In the genomic region with DNA sequence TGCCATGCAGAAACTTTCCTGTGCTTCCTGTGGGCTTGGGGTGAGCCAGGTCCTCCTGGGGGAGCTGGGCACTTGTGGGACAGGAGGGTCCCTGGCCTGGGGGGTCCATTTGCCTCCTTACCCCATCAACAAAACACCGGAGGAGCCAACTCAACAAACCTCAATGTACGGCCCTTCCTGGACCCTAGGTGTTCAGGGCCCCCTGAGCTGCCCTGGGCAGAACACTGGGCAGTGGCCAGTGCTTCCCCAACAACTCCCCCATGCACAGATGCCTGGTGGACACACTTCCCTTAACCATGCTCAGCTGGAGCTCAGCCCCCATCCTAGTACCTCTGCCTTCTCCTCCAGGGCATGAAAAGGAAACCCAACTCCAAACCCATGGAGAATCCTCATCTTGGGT, we compare ENCODE assay signal across 5 cellular contexts.
DNase-seq lines count a peak whose midpoint lies in the region; ATAC-seq and TF ChIP-seq lines count a peak whose summit lies in the region.
"Not testable (repeated sequence)": the region's sequence is repeated elsewhere in the genome, so short reads cannot be mapped to it uniquely, and the experiment has no call there.

No MANE protein-coding gene starts in this region.

- not testable (repeated sequence) for H3K4me1 Mint-ChIP-seq in osteocyte (ENCODE audit: unreplicated experiment)

- H3K9me3 Mint-ChIP-seq in osteocyte (ENCODE audit: unreplicated experiment), result peaks cover 37% of the 10 kb centered on the region

- not testable (repeated sequence) for H3K27ac Mint-ChIP-seq in osteocyte (ENCODE audit: unreplicated experiment)

- peak; percentile 3 for DNase-seq in activated gamma-delta T cell (lab: John Stamatoyannopoulos, UW)
- peak; percentile 70 for DNase-seq in coronary artery (ENCODE audit: low spot score)
- peak; percentile 34 for DNase-seq in Right ventricle myocardium inferior (ENCODE audit: missing footprints)
- DNase-seq in osteocyte (ENCODE audit: extremely low spot score, unreplicated experiment), result peak; percentile 86
- DNase-seq in sigmoid colon, result peak; percentile 63

- not testable (repeated sequence) for H3K27ac ChIP-seq in coronary artery, sigmoid colon

- H3K36me3 Mint-ChIP-seq in osteocyte (ENCODE audit: unreplicated experiment), result not testable (repeated sequence)

- not testable (repeated sequence) for ATAC-seq in Right ventricle myocardium inferior

- TF ChIP-seq POLR2A in sigmoid colon (IDR thresholded peaks at IDR 0.05), result not testable (repeated sequence)

- peaks cover 0 to 11% (median 0%) of the 10 kb centered on the region in 4 donors for H3K9me3 ChIP-seq in sigmoid colon

- peaks cover 0 to 30% (median 4%) of the 10 kb centered on the region in 3 donors for H3K27me3 ChIP-seq in sigmoid colon

- not testable (repeated sequence) for H3K4me1 ChIP-seq in sigmoid colon

- 49 to 64% methylated on average over 2 of the region's 2 CpGs for WGBS in sigmoid colon, 2 donors

- H3K27me3 Mint-ChIP-seq in osteocyte (ENCODE audit: unreplicated experiment), result not testable (repeated sequence)

- intact Hi-C loops in Right ventricle myocardium inferior (cut with DNase I); sigmoid colon (cut with DNase I): not testable (repeated sequence)

- TF ChIP-seq CTCF in coronary artery (IDR thresholded peaks at IDR 0.05); osteocyte (IDR thresholded peaks at IDR 0.05); sigmoid colon (IDR thresholded peaks at IDR 0.05): not testable (repeated sequence)

- not testable (repeated sequence) for H3K4me3 Mint-ChIP-seq in osteocyte (ENCODE audit: unreplicated experiment)

- H3K36me3 ChIP-seq in sigmoid colon, result not testable (repeated sequence)

- H3K4me3 ChIP-seq in coronary artery, sigmoid colon: not testable (repeated sequence)

- not testable (repeated sequence) for TF ChIP-seq EP300 in sigmoid colon (IDR thresholded peaks at IDR 0.05)

Comparison
In these comparisons a context has a peak if more than half of its experiments do, and no peak if none do; other contexts are left out.
1. DNase-seq: peak in every context shown above with its lines; median percentile 86 in osteocyte; 70 in coronary artery; 63 in sigmoid colon; 34 in Right ventricle myocardium inferior; 3 in activated gamma-delta T cell.